Comparison of ENCODE assay signal across 14 cellular contexts in the genomic region with DNA sequence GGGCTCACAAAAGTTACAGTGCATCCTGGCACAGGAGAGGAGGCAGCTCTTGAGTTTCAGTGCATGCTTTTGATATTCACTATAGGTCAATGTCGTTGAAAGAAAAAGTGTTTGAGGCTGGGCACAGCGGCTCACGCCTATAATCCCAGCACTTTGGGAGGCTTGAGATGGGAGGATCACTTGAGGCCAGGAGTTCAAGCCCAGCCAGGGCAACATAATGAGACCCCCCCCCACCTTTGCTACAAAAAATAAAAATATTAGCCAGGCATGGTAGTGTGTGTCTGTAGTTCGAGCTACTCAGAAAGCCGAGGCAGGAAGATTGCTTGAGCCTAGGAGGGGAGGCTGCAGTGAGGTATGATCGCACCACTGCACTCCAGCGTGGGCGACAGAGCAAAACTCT. TPM values are rescaled to one million over a fixed set of nuclear protein-coding genes. Genes with fewer than 3 reads are reported as not detected.
DNase-seq lines count a peak whose midpoint lies in the region; ATAC-seq and TF ChIP-seq lines count a peak whose summit lies in the region.
"Not testable (repeated sequence)": the region's sequence is repeated elsewhere in the genome, so short reads cannot be mapped to it uniquely, and the experiment has no call there.
"Had no signal": no experiment of that assay in that cellular context is flagged by ENCODE, and none has a peak within 500 bp of the region (broad histone marks: within the 10 kb centered on the region; RNA-seq: fewer than 3 reads in every experiment).

No MANE protein-coding gene starts in this region.

- not testable (repeated sequence) for H3K4me1 Mint-ChIP-seq in activated CD4-positive, alpha-beta T cell treated with anti-CD3 and anti-CD28 coated beads, Interleukin-2, amount 10 ng/mL, durations not matched to agents 24 days and 14 days

- H3K27me3 Mint-ChIP-seq in activated CD4-positive, alpha-beta T cell treated with anti-CD3 and anti-CD28 coated beads, Interleukin-2, amount 10 ng/mL, durations not matched to agents 24 days and 14 days, result not testable (repeated sequence)

- TF ChIP-seq POLR2A in vagina (IDR thresholded peaks at IDR 0.05), result not testable (repeated sequence)

- DNase-seq in EH (ENCODE audit: low read depth), result peak; percentile 0
- DNase-seq in NAMALWA (ENCODE audit: low spot score), result peak; percentile 6
- peak; percentile 50 for DNase-seq in activated CD4-positive, alpha-beta T cell treated with anti-CD3 and anti-CD28 coated beads, Interleukin-2, amount 10 ng/mL, durations not matched to agents 24 days and 14 days
- peak; percentile 0 for DNase-seq in dermis blood vessel endothelial cell
- DNase-seq in Right ventricle myocardium inferior (ENCODE audit: missing footprints), result peak; percentile 40
- DNase-seq in left kidney (ENCODE audit: low read depth, low spot score), result peak; percentile 0
- peak; percentile 16 to 67 for DNase-seq in vagina (ENCODE audit: extremely low spot score in 2 of 2)

- ATAC-seq in Right ventricle myocardium inferior, result not testable (repeated sequence)

- not testable (repeated sequence) for H3K36me3 ChIP-seq in vagina

- H3K9me3 ChIP-seq in vagina, result not testable (repeated sequence)

- intact Hi-C loops in activated CD4-positive, alpha-beta T cell treated with anti-CD3 and anti-CD28 coated beads, Interleukin-2, amount 10 ng/mL, durations not matched to agents 24 days and 14 days (cut with micrococcal nuclease); Right ventricle myocardium inferior (cut with DNase I); vagina (cut with DNase I): not testable (repeated sequence)

- not testable (repeated sequence) for TF ChIP-seq CTCF in vagina (IDR thresholded peaks at IDR 0.05)

- H3K27ac ChIP-seq in vagina, result not testable (repeated sequence)

- H3K36me3 Mint-ChIP-seq in activated CD4-positive, alpha-beta T cell treated with anti-CD3 and anti-CD28 coated beads, Interleukin-2, amount 10 ng/mL, durations not matched to agents 24 days and 14 days (ENCODE audit: low read depth), result not testable (repeated sequence)

- not testable (repeated sequence) for H3K9me3 Mint-ChIP-seq in activated CD4-positive, alpha-beta T cell treated with anti-CD3 and anti-CD28 coated beads, Interleukin-2, amount 10 ng/mL, durations not matched to agents 24 days and 14 days

- H3K27ac Mint-ChIP-seq in activated CD4-positive, alpha-beta T cell treated with anti-CD3 and anti-CD28 coated beads, Interleukin-2, amount 10 ng/mL, durations not matched to agents 24 days and 14 days, result not testable (repeated sequence)

- not testable (repeated sequence) for H3K4me3 Mint-ChIP-seq in activated CD4-positive, alpha-beta T cell treated with anti-CD3 and anti-CD28 coated beads, Interleukin-2, amount 10 ng/mL, durations not matched to agents 24 days and 14 days

- H3K27me3 ChIP-seq in vagina, result not testable (repeated sequence)

- H3K4me3 ChIP-seq in vagina, result not testable (repeated sequence)

- not testable (repeated sequence) for H3K4me1 ChIP-seq in vagina

RNA-seq across cellular contexts. Expression of a gene that starts 1.6 kb away (rescaled TPM):
- 52.8 and 54.1 TPM in 2 replicates for total RNA-seq in activated CD4-positive, alpha-beta T cell treated with anti-CD3 and anti-CD28 coated beads, Interleukin-2, amount 10 ng/mL, durations not matched to agents 24 days and 14 days
- total RNA-seq in dermis blood vessel endothelial cell (30.4 and 38.3 TPM in 2 replicates), Right ventricle myocardium inferior (17.1 TPM), vagina (85.7 TPM)

RNA-seq across cellular contexts. Expression of a gene that starts 24.5 kb away (rescaled TPM):
- 14.4 and 23.0 TPM in 2 replicates for total RNA-seq in activated CD4-positive, alpha-beta T cell treated with anti-CD3 and anti-CD28 coated beads, Interleukin-2, amount 10 ng/mL, durations not matched to agents 24 days and 14 days
- total RNA-seq in dermis blood vessel endothelial cell (10.1 and 12.6 TPM in 2 replicates), Right ventricle myocardium inferior (8.4 TPM), vagina (83.7 TPM)

RNA-seq across cellular contexts. Expression of a gene that starts 32.0 kb away (rescaled TPM):
- not detected in 2 replicates for total RNA-seq in activated CD4-positive, alpha-beta T cell treated with anti-CD3 and anti-CD28 coated beads, Interleukin-2, amount 10 ng/mL, durations not matched to agents 24 days and 14 days
- not detected in 2 replicates for total RNA-seq in dermis blood vessel endothelial cell
- total RNA-seq in Right ventricle myocardium inferior, result not detected
- not detected for total RNA-seq in vagina
- total RNA-seq: A172; B cell; Calu3; CD4-positive, alpha-beta T cell; H9; HT-29; IMR-90 had no signal

RNA-seq across cellular contexts. Expression of a gene that starts 45.7 kb away (rescaled TPM):
- total RNA-seq in activated CD4-positive, alpha-beta T cell treated with anti-CD3 and anti-CD28 coated beads, Interleukin-2, amount 10 ng/mL, durations not matched to agents 24 days and 14 days, result 49.3 and 50.9 TPM in 2 replicates
- total RNA-seq in dermis blood vessel endothelial cell (25.5 and 36.4 TPM in 2 replicates), Right ventricle myocardium inferior (8.3 TPM), vagina (28.7 TPM)

RNA-seq across cellular contexts. Expression of a gene that starts 53.3 kb away (rescaled TPM):
- 17.8 and 20.2 TPM in 2 replicates for total RNA-seq in activated CD4-positive, alpha-beta T cell treated with anti-CD3 and anti-CD28 coated beads, Interleukin-2, amount 10 ng/mL, durations not matched to agents 24 days and 14 days
- total RNA-seq in dermis blood vessel endothelial cell (2.5 and 5.4 TPM in 2 replicates), Right ventricle myocardium inferior (4.6 TPM), vagina (2.2 TPM)

Comparison
In these comparisons a context has a peak if more than half of its experiments do, and no peak if none do; other contexts are left out.
1. DNase-seq: peak in every context shown above with its lines; median percentile 50 in activated CD4-positive, alpha-beta T cell treated with anti-CD3 and anti-CD28 coated beads, Interleukin-2, amount 10 ng/mL, durations not matched to agents 24 days and 14 days; 42 in vagina; 40 in Right ventricle myocardium inferior; 6 in NAMALWA; 0 in EH; 0 in dermis blood vessel endothelial cell; 0 in left kidney.